In the genomic region with DNA sequence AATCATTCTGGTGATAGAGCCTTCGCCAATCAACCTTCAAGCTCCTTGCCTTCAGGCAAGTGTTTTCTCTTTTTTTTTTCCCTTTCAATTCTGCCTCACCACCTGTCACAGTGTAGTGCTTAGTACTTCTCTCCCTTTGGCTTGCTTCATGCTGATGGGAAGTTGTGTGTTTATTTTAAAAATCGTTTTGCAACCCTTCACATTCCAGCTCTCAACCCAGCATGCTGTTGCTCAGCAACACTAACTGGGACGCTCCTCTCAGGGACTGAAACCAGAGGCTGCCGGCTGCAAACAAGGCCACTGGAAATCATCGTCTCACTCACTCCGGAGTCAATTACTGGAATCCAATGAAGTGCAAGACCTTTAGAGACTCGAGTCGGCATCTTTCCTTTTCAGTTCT, we compare ENCODE assay signal across 9 cellular contexts.
A peak's percentile ranks its signal among the peaks of the same experiment; 100 is the strongest.
DNase-seq lines count a peak whose midpoint lies in the region; ATAC-seq, FAIRE-seq and TF ChIP-seq lines count a peak whose summit lies in the region.
"Had no signal": no experiment of that assay in that cellular context is flagged by ENCODE, and none has a peak within 500 bp of the region (broad histone marks: within the 10 kb centered on the region; RNA-seq: fewer than 3 reads in every experiment).

No MANE protein-coding gene starts in this region.

- peak; percentile 72 for DNase-seq in EL
- DNase-seq in NCI-H526 (lab: John Stamatoyannopoulos, UW) = peak; percentile 45 to 68
- DNase-seq in pancreas = peak in 4 of 6 donors; percentile 26 to 58 (median 40)
- no peak for DNase-seq in activated naive CD8-positive, alpha-beta T cell treated with anti-CD3 and anti-CD28 coated beads, Interleukin-2, amount 50 U/mL, for 24 hours
- DNase-seq: activated B cell treated with CpG ODN at 0.5 μM for 24 hours had no signal

- TF ChIP-seq EP300 in gastroesophageal sphincter (IDR thresholded peaks at IDR 0.05) = no peak

- peaks cover 9% of the 10 kb centered on the region for H3K9me3 Mint-ChIP-seq in activated naive CD8-positive, alpha-beta T cell treated with anti-CD3 and anti-CD28 coated beads, Interleukin-2, amount 50 U/mL, for 24 hours
- H3K9me3 Mint-ChIP-seq: activated B cell treated with CpG ODN at 0.5 μM for 24 hours had no signal

- TF ChIP-seq POLR2A in gastroesophageal sphincter (IDR thresholded peaks at IDR 0.05) = no peak
- no peak for TF ChIP-seq POLR2A in GM18505 (IDR thresholded peaks at IDR 0.05; ENCODE audit: borderline replicate concordance, extremely low read depth, insufficient read depth, insufficient read length)

- H3K4me3 ChIP-seq in gastroesophageal sphincter (no peak overlapping the region), pancreas (no peak overlapping the region)

- 8 to 12% methylated on average over 3 to 8 of the region's 8 CpGs for WGBS in gastroesophageal sphincter (ENCODE audit: low coverage in 1 of 2), 2 donors
- WGBS in pancreas, 2 donors = 6 to 11% methylated on average over 8 of the region's 8 CpGs

- H3K27me3 Mint-ChIP-seq in activated naive CD8-positive, alpha-beta T cell treated with anti-CD3 and anti-CD28 coated beads, Interleukin-2, amount 50 U/mL, for 24 hours = no peaks in the 10 kb centered on the region
- H3K27me3 Mint-ChIP-seq: activated B cell treated with CpG ODN at 0.5 μM for 24 hours had no signal

- ATAC-seq in gastroesophageal sphincter = peak; percentile 94
- peak; percentile 82 to 95 (median 94) for ATAC-seq in pancreas
- ATAC-seq in GM21381 (IDR thresholded peaks at IDR 0.05; ENCODE audit: unreplicated experiment) = no peak
- no peak for ATAC-seq in GM21619 (IDR thresholded peaks at IDR 0.05; ENCODE audit: unreplicated experiment)
- ATAC-seq in activated naive CD8-positive, alpha-beta T cell treated with anti-CD3 and anti-CD28 coated beads, Interleukin-2, amount 50 U/mL, for 24 hours = no peak
- ATAC-seq in GM18505 (IDR thresholded peaks at IDR 0.05; ENCODE audit: unreplicated experiment) = no peak

- H3K9me3 ChIP-seq in gastroesophageal sphincter (no peaks in the 10 kb centered on the region), pancreas (no peaks in the 10 kb centered on the region)

- H3K27me3 ChIP-seq in gastroesophageal sphincter = no peaks in the 10 kb centered on the region
- no peaks in the 10 kb centered on the region for H3K27me3 ChIP-seq in pancreas

- no peaks in the 10 kb centered on the region for H3K36me3 Mint-ChIP-seq in activated naive CD8-positive, alpha-beta T cell treated with anti-CD3 and anti-CD28 coated beads, Interleukin-2, amount 50 U/mL, for 24 hours (ENCODE audit: low read depth)

- H3K4me1 ChIP-seq in gastroesophageal sphincter (peaks cover 0 to 18% (median 0%) of the 10 kb centered on the region in 3 donors), pancreas (peaks cover 0 to 7% (median 0%) of the 10 kb centered on the region in 3 donors)

- no peak for FAIRE-seq in pancreas (lab: Jason Lieb, UNC)

- intact Hi-C loops in pancreas (cut with DNase I) = no loop called here

- no peak for TF ChIP-seq CTCF in gastroesophageal sphincter (IDR thresholded peaks at IDR 0.05)
- no peak for TF ChIP-seq CTCF in pancreas (IDR thresholded peaks at IDR 0.05)

- H3K27ac ChIP-seq in gastroesophageal sphincter = peak overlapping the region in 3 of 4 donors; percentile 39 to 57 (median 39)
- H3K27ac ChIP-seq in pancreas = no peak overlapping the region

- no peaks in the 10 kb centered on the region for H3K4me1 Mint-ChIP-seq in activated naive CD8-positive, alpha-beta T cell treated with anti-CD3 and anti-CD28 coated beads, Interleukin-2, amount 50 U/mL, for 24 hours
- H3K4me1 Mint-ChIP-seq: activated B cell treated with CpG ODN at 0.5 μM for 24 hours had no signal

- H3K27ac Mint-ChIP-seq in activated naive CD8-positive, alpha-beta T cell treated with anti-CD3 and anti-CD28 coated beads, Interleukin-2, amount 50 U/mL, for 24 hours = no peak overlapping the region
- H3K27ac Mint-ChIP-seq: activated B cell treated with CpG ODN at 0.5 μM for 24 hours had no signal

- H3K36me3 ChIP-seq in gastroesophageal sphincter (no peaks in the 10 kb centered on the region), pancreas (no peaks in the 10 kb centered on the region)

- no peak overlapping the region for H3K4me3 Mint-ChIP-seq in activated naive CD8-positive, alpha-beta T cell treated with anti-CD3 and anti-CD28 coated beads, Interleukin-2, amount 50 U/mL, for 24 hours
- H3K4me3 Mint-ChIP-seq: activated B cell treated with CpG ODN at 0.5 μM for 24 hours had no signal

Comparison
In these comparisons a context has a peak if more than half of its experiments do, and no peak if none do; other contexts are left out.
1. ATAC-seq: peak in gastroesophageal sphincter (single experiment) and pancreas (4 of 4); none in GM21381 (single experiment), GM21619 (single experiment), activated naive CD8-positive, alpha-beta T cell treated with anti-CD3 and anti-CD28 coated beads, Interleukin-2, amount 50 U/mL, for 24 hours (single experiment) and GM18505 (single experiment).
2. H3K27ac ChIP-seq: peak in gastroesophageal sphincter (3 of 4); none in pancreas (0 of 4).